Comparison of ENCODE assay signal across 1 cellular context in the genomic region with DNA sequence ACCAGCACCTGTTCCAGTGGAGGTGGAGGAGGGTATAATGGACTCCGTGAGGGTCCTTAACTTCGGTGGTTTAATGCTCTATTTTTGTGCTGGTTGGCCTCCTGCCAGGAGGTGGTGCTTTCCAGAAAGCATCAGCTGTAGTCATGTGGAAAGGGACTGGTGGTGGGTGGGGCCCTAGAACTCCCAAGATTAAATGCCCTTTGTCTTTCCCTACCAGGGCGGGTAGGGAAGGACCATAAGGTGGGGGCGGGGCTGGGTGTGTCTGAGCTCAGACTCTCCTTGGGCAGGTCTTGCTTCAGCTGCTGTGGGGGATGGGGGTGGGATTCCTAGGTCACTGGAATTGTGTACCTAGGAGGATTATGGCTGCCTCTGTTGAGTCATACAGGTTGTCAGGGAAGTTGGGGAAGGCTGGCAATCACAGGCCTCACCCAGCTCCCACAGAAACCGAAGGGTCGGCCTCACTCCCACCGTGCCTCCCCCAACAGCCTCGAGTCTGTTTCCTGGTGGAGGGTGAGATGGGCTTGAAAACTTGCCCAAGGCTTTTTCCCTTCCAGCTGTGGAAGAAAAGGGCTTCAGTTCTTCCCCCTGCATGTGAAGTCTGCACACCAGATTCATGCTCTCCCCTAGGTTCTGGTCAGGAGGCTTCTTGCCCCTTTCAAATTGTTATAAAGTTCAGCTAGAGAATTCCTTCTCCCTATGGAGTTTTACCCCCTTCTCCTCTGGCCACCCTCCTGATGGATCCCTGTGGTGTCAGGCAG.
TF ChIP-seq lines count a peak whose summit lies in the region.

No MANE protein-coding gene starts in this region.

TF ChIP-seq in SK-N-SH treated with all-trans-retinoic acid at 6 μM for 48 hours, 23 proteins besides CTCF, POLR2A, EP300 and RAD21 (continued from another document):
- TF ChIP-seq, protein P1, sequence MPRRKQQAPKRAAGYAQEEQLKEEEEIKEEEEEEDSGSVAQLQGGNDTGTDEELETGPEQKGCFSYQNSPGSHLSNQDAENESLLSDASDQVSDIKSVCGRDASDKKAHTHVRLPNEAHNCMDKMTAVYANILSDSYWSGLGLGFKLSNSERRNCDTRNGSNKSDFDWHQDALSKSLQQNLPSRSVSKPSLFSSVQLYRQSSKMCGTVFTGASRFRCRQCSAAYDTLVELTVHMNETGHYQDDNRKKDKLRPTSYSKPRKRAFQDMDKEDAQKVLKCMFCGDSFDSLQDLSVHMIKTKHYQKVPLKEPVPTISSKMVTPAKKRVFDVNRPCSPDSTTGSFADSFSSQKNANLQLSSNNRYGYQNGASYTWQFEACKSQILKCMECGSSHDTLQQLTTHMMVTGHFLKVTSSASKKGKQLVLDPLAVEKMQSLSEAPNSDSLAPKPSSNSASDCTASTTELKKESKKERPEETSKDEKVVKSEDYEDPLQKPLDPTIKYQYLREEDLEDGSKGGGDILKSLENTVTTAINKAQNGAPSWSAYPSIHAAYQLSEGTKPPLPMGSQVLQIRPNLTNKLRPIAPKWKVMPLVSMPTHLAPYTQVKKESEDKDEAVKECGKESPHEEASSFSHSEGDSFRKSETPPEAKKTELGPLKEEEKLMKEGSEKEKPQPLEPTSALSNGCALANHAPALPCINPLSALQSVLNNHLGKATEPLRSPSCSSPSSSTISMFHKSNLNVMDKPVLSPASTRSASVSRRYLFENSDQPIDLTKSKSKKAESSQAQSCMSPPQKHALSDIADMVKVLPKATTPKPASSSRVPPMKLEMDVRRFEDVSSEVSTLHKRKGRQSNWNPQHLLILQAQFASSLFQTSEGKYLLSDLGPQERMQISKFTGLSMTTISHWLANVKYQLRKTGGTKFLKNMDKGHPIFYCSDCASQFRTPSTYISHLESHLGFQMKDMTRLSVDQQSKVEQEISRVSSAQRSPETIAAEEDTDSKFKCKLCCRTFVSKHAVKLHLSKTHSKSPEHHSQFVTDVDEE (CRISPR knock-in tag; IDR thresholded peaks at IDR 0.05): no peak
- no peak for TF ChIP-seq ZC3H10 (CRISPR knock-in tag; IDR thresholded peaks at IDR 0.05)
- no peak for TF ChIP-seq POU6F1 (CRISPR knock-in tag; IDR thresholded peaks at IDR 0.05; ENCODE audit: borderline replicate concordance, low read depth)
- no peak for TF ChIP-seq RARB (CRISPR knock-in tag; IDR thresholded peaks at IDR 0.05)
- TF ChIP-seq ISL1 (CRISPR knock-in tag; IDR thresholded peaks at IDR 0.05): no peak
- no peak for TF ChIP-seq ZNF70 (CRISPR knock-in tag; IDR thresholded peaks at IDR 0.05)
- TF ChIP-seq ARNTL (CRISPR knock-in tag; IDR thresholded peaks at IDR 0.05; ENCODE audit: borderline replicate concordance, low read depth): no peak
- TF ChIP-seq, protein P2, sequence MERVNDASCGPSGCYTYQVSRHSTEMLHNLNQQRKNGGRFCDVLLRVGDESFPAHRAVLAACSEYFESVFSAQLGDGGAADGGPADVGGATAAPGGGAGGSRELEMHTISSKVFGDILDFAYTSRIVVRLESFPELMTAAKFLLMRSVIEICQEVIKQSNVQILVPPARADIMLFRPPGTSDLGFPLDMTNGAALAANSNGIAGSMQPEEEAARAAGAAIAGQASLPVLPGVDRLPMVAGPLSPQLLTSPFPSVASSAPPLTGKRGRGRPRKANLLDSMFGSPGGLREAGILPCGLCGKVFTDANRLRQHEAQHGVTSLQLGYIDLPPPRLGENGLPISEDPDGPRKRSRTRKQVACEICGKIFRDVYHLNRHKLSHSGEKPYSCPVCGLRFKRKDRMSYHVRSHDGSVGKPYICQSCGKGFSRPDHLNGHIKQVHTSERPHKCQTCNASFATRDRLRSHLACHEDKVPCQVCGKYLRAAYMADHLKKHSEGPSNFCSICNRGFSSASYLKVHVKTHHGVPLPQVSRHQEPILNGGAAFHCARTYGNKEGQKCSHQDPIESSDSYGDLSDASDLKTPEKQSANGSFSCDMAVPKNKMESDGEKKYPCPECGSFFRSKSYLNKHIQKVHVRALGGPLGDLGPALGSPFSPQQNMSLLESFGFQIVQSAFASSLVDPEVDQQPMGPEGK (CRISPR knock-in tag; IDR thresholded peaks at IDR 0.05; ENCODE audit: borderline replicate concordance): no peak
- no peak for TF ChIP-seq CSRNP3 (CRISPR knock-in tag; IDR thresholded peaks at IDR 0.05)
- no peak for TF ChIP-seq SNAI2 (CRISPR knock-in tag; IDR thresholded peaks at IDR 0.05)
